In genomic region chr3:49170744-49171118, GRCh38 we compare ENCODE assay signal across 8 cellular contexts. TPM values are rescaled to one million over a fixed set of nuclear protein-coding genes. Genes with fewer than 3 reads are reported as not detected.
DNase-seq lines count a peak whose midpoint lies in the region; ATAC-seq and TF ChIP-seq lines count a peak whose summit lies in the region.

No MANE protein-coding gene starts in this region.

- H3K36me3 Mint-ChIP-seq in T-helper 17 cell (ENCODE audit: low read depth), result no peaks in the 10 kb centered on the region

- H3K4me3 ChIP-seq in GM12864 (ENCODE audit: low read depth, low read length) (peak overlapping the region; percentile 56; the same call in 1 of the 2 replicates), fibroblast of mammary gland (ENCODE audit: control insufficient read depth, low read depth, low read length) (peak overlapping the region; percentile 69), retinal pigment epithelial cell (ENCODE audit: low read length) (peak overlapping the region; percentile 70)

- H3K4me3 Mint-ChIP-seq in T-helper 17 cell, result peak overlapping the region; percentile 86

- ATAC-seq in T-helper 17 cell, result no peak
- ATAC-seq in GM21515 (IDR thresholded peaks at IDR 0.05; ENCODE audit: unreplicated experiment), result no peak

- H3K27me3 Mint-ChIP-seq in T-helper 17 cell, result no peaks in the 10 kb centered on the region

- peaks cover 10% of the 10 kb centered on the region for H3K4me1 Mint-ChIP-seq in T-helper 17 cell

- TF ChIP-seq CTCF in GM12864 (IDR thresholded peaks at IDR 0.05; ENCODE audit: low read depth, low read length, missing control alignments), result no peak
- no peak for TF ChIP-seq CTCF in fibroblast of mammary gland (conservative IDR thresholded peaks at IDR 0.05; ENCODE audit: control insufficient read depth, insufficient read depth, low read depth, low read length)
- no peak for TF ChIP-seq CTCF in retinal pigment epithelial cell (conservative IDR thresholded peaks at IDR 0.05; ENCODE audit: low read depth, low read length)

- H3K9me3 ChIP-seq in T-helper 17 cell (ENCODE audit: control insufficient read depth, low read length, poor library complexity, severe bottlenecking), result no peaks in the 10 kb centered on the region

- DNase-seq in GM12864 (ENCODE audit: low read depth), result no peak
- DNase-seq in T-helper 17 cell, result no peak
- DNase-seq in fibroblast of mammary gland (ENCODE audit: low read depth), result no peak
- no peak for DNase-seq in retinal pigment epithelial cell (ENCODE audit: low read depth)
- DNase-seq in NCI-H748 treated with DMSO at 0.1 percent for 48 hours (lab: John Stamatoyannopoulos, UW), result no peak
- no peak for DNase-seq in KG1 (lab: John Stamatoyannopoulos, UW)
- no peak for DNase-seq in effector CD4-positive, alpha-beta T cell

- H3K27ac Mint-ChIP-seq in T-helper 17 cell, result peak overlapping the region; percentile 41

RNA-seq across cellular contexts. Expression of gene KLHDC8B, which starts 0.7 kb away (rescaled TPM):
- total RNA-seq in T-helper 17 cell, result 1 to 10 TPM; 1.7 to 8.7 TPM

RNA-seq across cellular contexts. Expression of gene CCDC71, which starts 4.6 kb away (rescaled TPM):
- total RNA-seq in T-helper 17 cell, result 10 to 100 TPM; 13.7 to 13.9 TPM

RNA-seq across cellular contexts. Expression of gene LAMB2, which starts 37.9 kb away (rescaled TPM):
- total RNA-seq in T-helper 17 cell, result 1 to 10 TPM in 1 of 2 donors, under 1 TPM in 1; 0.65 to 3.3 TPM

RNA-seq across cellular contexts. Expression of gene USP19, which starts 50.1 kb away (rescaled TPM):
- total RNA-seq in T-helper 17 cell, result 10 to 100 TPM; 51.4 to 56.6 TPM
